ENCODE assay signal across 8 cellular contexts in genomic region chr11:61949169-61950034, GRCh38. TPM values are rescaled to one million over a fixed set of nuclear protein-coding genes. Genes with fewer than 3 reads are reported as not detected.
A peak's percentile ranks its signal among the peaks of the same experiment; 100 is the strongest.
DNase-seq lines count a peak whose midpoint lies in the region; ATAC-seq and TF ChIP-seq lines count a peak whose summit lies in the region.

No MANE protein-coding gene starts in this region.

- TF ChIP-seq CTCF in fibroblast of villous mesenchyme (IDR thresholded peaks at IDR 0.05; ENCODE audit: insufficient read depth, low read depth, low read length) = no peak

- peak overlapping the region; percentile 18 for H3K4me3 ChIP-seq in fibroblast of villous mesenchyme (ENCODE audit: low read depth, low read length)

- ATAC-seq in GM18520 (IDR thresholded peaks at IDR 0.05; ENCODE audit: unreplicated experiment) = no peak
- no peak for ATAC-seq in HG03108 (IDR thresholded peaks at IDR 0.05; ENCODE audit: unreplicated experiment)

- DNase-seq in NCI-H2081 (lab: John Stamatoyannopoulos, UW) = peak; percentile 43 to 71
- DNase-seq in NCI-H2081 treated with DMSO at 0.1 percent for 48 hours (lab: John Stamatoyannopoulos, UW) = no peak
- DNase-seq in NCI-H1105 treated with DMSO at 0.1 percent for 48 hours (lab: John Stamatoyannopoulos, UW) = peak; percentile 77
- peak; percentile 80 for DNase-seq in SKM-1 treated with dmso at 0.1 percent for 144 hours (lab: John Stamatoyannopoulos, UW; ENCODE audit: unreplicated experiment)
- peak; percentile 99 for DNase-seq in fibroblast of villous mesenchyme (ENCODE audit: low read depth)
- peak; percentile 50 to 97 (median 91) for DNase-seq in nucleus accumbens (lab: John Stamatoyannopoulos, UW)

RNA-seq across cellular contexts. Expression of gene BEST1, which starts 0.7 kb away (rescaled TPM):
- total RNA-seq in fibroblast of villous mesenchyme = 3.0 and 3.2 TPM in 2 replicates

RNA-seq across cellular contexts. Expression of gene FTH1, which starts 18.0 kb away (rescaled TPM):
- total RNA-seq in fibroblast of villous mesenchyme = 453 and 708 TPM in 2 replicates

RNA-seq across cellular contexts. Expression of gene RAB3IL1, which starts 32.0 kb away (rescaled TPM):
- 6.9 and 10.6 TPM in 2 replicates for total RNA-seq in fibroblast of villous mesenchyme

RNA-seq across cellular contexts. Expression of gene FADS3, which starts 58.1 kb away (rescaled TPM):
- total RNA-seq in fibroblast of villous mesenchyme = 94.7 and 126 TPM in 2 replicates
